In genomic region chr10:73244866-73245477, GRCh38 we compare ENCODE assay signal across 10 cellular contexts. TPM values are rescaled to one million over a fixed set of nuclear protein-coding genes. Genes with fewer than 3 reads are reported as not detected.
A peak's percentile ranks its signal among the peaks of the same experiment; 100 is the strongest.
DNase-seq lines count a peak whose midpoint lies in the region; TF ChIP-seq lines count a peak whose summit lies in the region.
"Had no signal": no experiment of that assay in that cellular context is flagged by ENCODE, and none has a peak within 500 bp of the region (broad histone marks: within the 10 kb centered on the region; RNA-seq: fewer than 3 reads in every experiment).

No MANE protein-coding gene starts in this region.

- H3K4me3 ChIP-seq in SK-N-SH (ENCODE audit: low read depth in 2 of 2, low read length in 1 of 2) = peak overlapping the region; percentile 75 to 83
- H3K4me3 ChIP-seq in spleen = peak overlapping the region in 5 of 8 donors; percentile 89 to 99 (median 96)
- H3K4me3 ChIP-seq in testis = no peak overlapping the region
- H3K4me3 ChIP-seq in right atrium auricular region = no peak overlapping the region

- H4K20me1 ChIP-seq in SK-N-SH (ENCODE audit: insufficient read depth) = 0 out of 2 replicates have a peak, but pooled peaks cover 3% of the 10 kb centered on the region

- intact Hi-C loops in activated naive CD4-positive, alpha-beta T cell treated with anti-CD3 and anti-CD28 coated beads for 36 hours (cut with micrococcal nuclease) = loop anchor here (5.0 kb wide), 2 partner anchors 632 to 1028 kb away; partner anchors contain the start of genes ANAPC16 and ASCC1
- intact Hi-C loops in spleen (cut with DNase I; ENCODE audit: low total_unique reads) = loop anchor here (10.0 kb wide), 1 partner anchor 150 kb away; the partner anchor contains the start of gene P4HA1
- intact Hi-C loops in testis (cut with DNase I; ENCODE audit: low total_unique reads) = no loop called here

- peaks cover 69% of the 10 kb centered on the region for H3K36me3 Mint-ChIP-seq in activated naive CD4-positive, alpha-beta T cell treated with anti-CD3 and anti-CD28 coated beads for 36 hours (ENCODE audit: low read depth)
- H3K36me3 Mint-ChIP-seq in endothelial cell (ENCODE audit: low read depth, unreplicated experiment) = peaks cover 16% of the 10 kb centered on the region

- TF ChIP-seq RAD21 in SK-N-SH (IDR thresholded peaks at IDR 0.05; ENCODE audit: low read length) = no peak

- H2AFZ ChIP-seq in SK-N-SH (ENCODE audit: low read depth) = no peak overlapping the region; the same call in 1 of the 2 replicates

- peak overlapping the region; percentile 75 for H3K27ac Mint-ChIP-seq in activated naive CD4-positive, alpha-beta T cell treated with anti-CD3 and anti-CD28 coated beads for 36 hours
- H3K27ac Mint-ChIP-seq in endothelial cell (ENCODE audit: unreplicated experiment) = peak overlapping the region; percentile 79

- CTCF ChIA-PET in activated naive CD4-positive, alpha-beta T cell treated with anti-CD3 and anti-CD28 coated beads for 36 hours (lab: Charles Lee) = interaction anchor here (0.6 to 0.7 kb wide), 3 partner anchors 14 to 1100 kb away, joined by 3 to 4 read pairs (median 3); no protein-coding TSS in a partner anchor
- CTCF ChIA-PET in SK-N-SH (lab: Yijun Ruan, JAX) = interaction anchor here (1.2 kb wide), 1 partner anchor 18 kb away, joined by 3 read pairs; no protein-coding TSS in a partner anchor

- no peak for TF ChIP-seq POLR2A in spleen (IDR thresholded peaks at IDR 0.05)
- TF ChIP-seq POLR2A in testis (IDR thresholded peaks at IDR 0.05) = no peak

- H3K4me1 ChIP-seq in SK-N-SH (ENCODE audit: control insufficient read depth in 1 of 2, insufficient read depth in 2 of 2, low read depth in 1 of 2, low read length in 1 of 2) (peaks cover 15 to 23% of the 10 kb centered on the region in 2 experiments; a peak in 3 of 4 replicates), spleen (peaks cover 10 to 59% (median 47%) of the 10 kb centered on the region in 6 donors), testis (peaks cover 13% of the 10 kb centered on the region), right atrium auricular region (peaks cover 0 to 26% of the 10 kb centered on the region in 2 donors)

- no peaks in the 10 kb centered on the region for H3K9me2 ChIP-seq in SK-N-SH

- POLR2A ChIA-PET in SK-N-SH (lab: Yijun Ruan, JAX) = no interaction called here

- peak overlapping the region; percentile 79 for H3K4me2 ChIP-seq in SK-N-SH

- H3K9ac ChIP-seq in SK-N-SH = peak overlapping the region; percentile 83; the same call in 1 of the 2 replicates

- TF ChIP-seq CTCF in SK-N-SH (IDR thresholded peaks at IDR 0.05) = no peak
- TF ChIP-seq CTCF in endothelial cell (IDR thresholded peaks at IDR 0.05; ENCODE audit: unreplicated experiment) = no peak
- TF ChIP-seq CTCF in spleen (IDR thresholded peaks at IDR 0.05 in 8 of 11, conservative IDR thresholded peaks at IDR 0.05 in 3 of 11) = no peak
- TF ChIP-seq CTCF in testis (IDR thresholded peaks at IDR 0.05) = no peak
- no peak for TF ChIP-seq CTCF in right atrium auricular region (IDR thresholded peaks at IDR 0.05)

- H3K27me3 Mint-ChIP-seq in activated naive CD4-positive, alpha-beta T cell treated with anti-CD3 and anti-CD28 coated beads for 36 hours (ENCODE audit: low read depth) = no peaks in the 10 kb centered on the region
- peaks cover 5% of the 10 kb centered on the region for H3K27me3 Mint-ChIP-seq in endothelial cell (ENCODE audit: unreplicated experiment)

- no peak for DNase-seq in activated naive CD4-positive, alpha-beta T cell treated with anti-CD3 and anti-CD28 coated beads for 36 hours
- DNase-seq in activated naive CD4-positive, alpha-beta T cell (lab: John Stamatoyannopoulos, UW) = no peak
- no peak for DNase-seq in SK-N-SH
- no peak for DNase-seq in endothelial cell (ENCODE audit: low spot score)
- DNase-seq in spleen = no peak
- DNase-seq in D341Med (ENCODE audit: low spot score) = no peak
- DNase-seq in testis = no peak
- DNase-seq in right atrium auricular region (ENCODE audit: low spot score) = no peak
- DNase-seq: left cardiac atrium, SHP77 had no signal

- H3K79me2 ChIP-seq in SK-N-SH (ENCODE audit: insufficient read depth) = peaks cover 73% of the 10 kb centered on the region

- H3K4me3 Mint-ChIP-seq in activated naive CD4-positive, alpha-beta T cell treated with anti-CD3 and anti-CD28 coated beads for 36 hours = peak overlapping the region; percentile 100
- H3K4me3 Mint-ChIP-seq in endothelial cell (ENCODE audit: unreplicated experiment) = peak overlapping the region; percentile 95

- H3K27ac ChIP-seq in SK-N-SH (ENCODE audit: low read depth in 2 of 2, low read length in 1 of 2) (peak overlapping the region; percentile 4 to 80), spleen (peak overlapping the region in 6 of 8 donors; percentile 19 to 93 (median 90)), testis (no peak overlapping the region), right atrium auricular region (no peak overlapping the region)

- H3K9me3 ChIP-seq in SK-N-SH (no peaks in the 10 kb centered on the region), spleen (no peaks in the 10 kb centered on the region), testis (no peaks in the 10 kb centered on the region), right atrium auricular region (no peaks in the 10 kb centered on the region)

- peaks cover 22% of the 10 kb centered on the region for H3F3A ChIP-seq in SK-N-SH (replicated peaks; ENCODE audit: insufficient read depth)

- H3K36me3 ChIP-seq in SK-N-SH (replicated peaks in 1 of 2; ENCODE audit: control insufficient read depth in 1 of 2, insufficient read depth in 2 of 2, low read length in 1 of 2) (peaks cover 51 to 64% of the 10 kb centered on the region in 2 experiments), spleen (peaks cover 0 to 74% (median 49%) of the 10 kb centered on the region in 6 donors), testis (ENCODE audit: low read depth, missing control alignments) (no peaks in the 10 kb centered on the region), right atrium auricular region (peaks cover 52% of the 10 kb centered on the region)

- H3K9me3 Mint-ChIP-seq in activated naive CD4-positive, alpha-beta T cell treated with anti-CD3 and anti-CD28 coated beads for 36 hours = no peaks in the 10 kb centered on the region
- H3K9me3 Mint-ChIP-seq in endothelial cell (ENCODE audit: unreplicated experiment) = no peaks in the 10 kb centered on the region

- H3K27me3 ChIP-seq in SK-N-SH (ENCODE audit: insufficient read depth) (no peaks in the 10 kb centered on the region), spleen (replicated peaks in 1 of 7) (no peaks in the 10 kb centered on the region), testis (no peaks in the 10 kb centered on the region), right atrium auricular region (no peaks in the 10 kb centered on the region)

- TF ChIP-seq EP300 in SK-N-SH (IDR thresholded peaks at IDR 0.05; ENCODE audit: borderline replicate concordance in 1 of 2, low read depth in 1 of 2, low read length in 1 of 2) = no peak

- WGBS in SK-N-SH (ENCODE audit: low lambda C conversion rate) = 28% methylated on average over 8 of the region's 8 CpGs
- 24 to 32% (median 28%) methylated on average over 8 of the region's 8 CpGs for WGBS in spleen, 5 donors
- 56 to 61% methylated on average over 8 of the region's 8 CpGs for WGBS in testis, 2 donors

- peaks cover 58% of the 10 kb centered on the region for H3K4me1 Mint-ChIP-seq in activated naive CD4-positive, alpha-beta T cell treated with anti-CD3 and anti-CD28 coated beads for 36 hours (ENCODE audit: low read depth)
- peaks cover 34% of the 10 kb centered on the region for H3K4me1 Mint-ChIP-seq in endothelial cell (ENCODE audit: unreplicated experiment)

TF ChIP-seq in SK-N-SH, 30 proteins besides CTCF, POLR2A, EP300 and RAD21 (continues in another document):
- TF ChIP-seq FOXJ3 (CRISPR knock-in tag; IDR thresholded peaks at IDR 0.05) = no peak
- no peak for TF ChIP-seq RXRA (IDR thresholded peaks at IDR 0.05; ENCODE audit: borderline replicate concordance, low read depth)
- TF ChIP-seq, protein P1, sequence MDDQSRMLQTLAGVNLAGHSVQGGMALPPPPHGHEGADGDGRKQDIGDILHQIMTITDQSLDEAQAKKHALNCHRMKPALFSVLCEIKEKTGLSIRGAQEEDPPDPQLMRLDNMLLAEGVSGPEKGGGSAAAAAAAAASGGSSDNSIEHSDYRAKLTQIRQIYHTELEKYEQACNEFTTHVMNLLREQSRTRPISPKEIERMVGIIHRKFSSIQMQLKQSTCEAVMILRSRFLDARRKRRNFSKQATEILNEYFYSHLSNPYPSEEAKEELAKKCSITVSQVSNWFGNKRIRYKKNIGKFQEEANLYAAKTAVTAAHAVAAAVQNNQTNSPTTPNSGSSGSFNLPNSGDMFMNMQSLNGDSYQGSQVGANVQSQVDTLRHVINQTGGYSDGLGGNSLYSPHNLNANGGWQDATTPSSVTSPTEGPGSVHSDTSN (IDR thresholded peaks at IDR 0.05) = 0 out of 2 replicates have a peak, but pooled peaks have one; percentile 27
- TF ChIP-seq CHD2 (IDR thresholded peaks at IDR 0.05; ENCODE audit: low read length, partially characterized antibody) = no peak
- 0 out of 2 replicates have a peak, but pooled peaks have one; percentile 25 for TF ChIP-seq TCF12 (IDR thresholded peaks at IDR 0.05)
- TF ChIP-seq NFIC (IDR thresholded peaks at IDR 0.05; ENCODE audit: borderline replicate concordance) = no peak

RNA-seq across cellular contexts. Expression of gene DNAJC9, which starts 2.1 kb away (rescaled TPM):
- total RNA-seq in activated naive CD4-positive, alpha-beta T cell treated with anti-CD3 and anti-CD28 coated beads for 36 hours = 10 to 100 TPM; 55.2 to 57.2 TPM
- polyA plus RNA-seq in SK-N-SH (2012; rRNA removed) = 23.9 and 27.3 TPM in 2 replicates
- polyA plus RNA-seq in SK-N-SH (2012; cell fraction: cytosol; rRNA removed) = 26.3 and 30.2 TPM in 2 replicates
- 28.3 and 42.4 TPM in 2 replicates for polyA plus RNA-seq in SK-N-SH (2012; cell fraction: nucleus; rRNA removed)
- 24.5 TPM for total RNA-seq in endothelial cell (ENCODE audit: unreplicated experiment)
- total RNA-seq in spleen = 10 to 100 TPM; 13.3 to 34.8 (median 21.7) TPM
- 10 to 100 TPM; 12.1 to 21.1 (median 17.2) TPM for polyA plus RNA-seq in spleen
- total RNA-seq in testis = 10 to 100 TPM; 30.2 to 31.1 TPM
- 18.3 TPM for polyA plus RNA-seq in testis (ENCODE audit: insufficient read depth, low read depth, low replicate concordance)
- 1 to 10 TPM; 6.8 to 6.9 TPM for total RNA-seq in right atrium auricular region

RNA-seq across cellular contexts. Expression of gene MRPS16, which starts 7.5 kb away (rescaled TPM):
- total RNA-seq in activated naive CD4-positive, alpha-beta T cell treated with anti-CD3 and anti-CD28 coated beads for 36 hours = 100 to 1,000 TPM; 140 to 145 TPM
- 75.5 and 78.0 TPM in 2 replicates for polyA plus RNA-seq in SK-N-SH (2012; rRNA removed)
- 56.0 and 60.3 TPM in 2 replicates for polyA plus RNA-seq in SK-N-SH (2012; cell fraction: cytosol; rRNA removed)
- 45.3 and 61.8 TPM in 2 replicates for polyA plus RNA-seq in SK-N-SH (2012; cell fraction: nucleus; rRNA removed)
- total RNA-seq in endothelial cell (ENCODE audit: unreplicated experiment) = 78.6 TPM
- total RNA-seq in spleen = 10 to 100 TPM; 33.2 to 63.2 (median 57.2) TPM
- polyA plus RNA-seq in spleen = 10 to 100 TPM; 49.8 to 74.6 (median 64.6) TPM
- total RNA-seq in testis = 10 to 100 TPM; 45.7 to 59.6 TPM
- polyA plus RNA-seq in testis (ENCODE audit: insufficient read depth, low read depth, low replicate concordance) = 83.5 TPM
- total RNA-seq in right atrium auricular region = 10 to 100 TPM; 39.8 to 62.6 TPM

Comparison
In these comparisons a context has a peak if more than half of its experiments do, and no peak if none do; other contexts are left out.
1. H3K27ac ChIP-seq: peak in SK-N-SH (2 of 2) and spleen (6 of 8); none in testis (0 of 2) and right atrium auricular region (0 of 2).
2. H3K4me3 ChIP-seq: peak in SK-N-SH (2 of 2) and spleen (5 of 8); none in testis (0 of 2) and right atrium auricular region (0 of 2).